8 cellular contexts compared by ENCODE assay signal in the genomic region with DNA sequence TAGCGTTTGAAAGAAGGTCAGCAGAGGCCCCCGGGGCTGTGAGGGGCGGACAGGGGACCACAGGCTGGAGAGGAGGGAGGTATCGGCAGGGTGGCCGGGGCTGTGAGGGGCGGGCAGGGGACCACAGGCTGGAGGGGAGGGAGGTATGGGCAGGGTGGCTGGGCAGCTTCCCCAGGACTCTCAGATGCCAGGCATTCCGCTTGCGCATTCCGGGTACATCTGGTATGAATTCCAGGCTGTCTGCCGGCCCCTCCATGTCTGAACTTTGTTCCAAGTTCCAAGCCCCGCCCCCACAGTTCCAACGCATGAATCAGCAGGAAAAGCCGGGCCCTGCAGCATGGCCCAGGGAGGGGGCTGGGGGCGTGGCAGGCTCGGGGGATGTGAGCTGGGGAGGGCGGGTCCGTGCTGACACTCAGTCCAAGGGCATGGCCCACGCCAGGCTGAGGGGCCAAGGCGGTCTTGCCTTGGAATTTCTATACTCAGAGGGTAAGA. TPM values are rescaled to one million over a fixed set of nuclear protein-coding genes. Genes with fewer than 3 reads are reported as not detected.
A peak's percentile ranks its signal among the peaks of the same experiment; 100 is the strongest.
DNase-seq lines count a peak whose midpoint lies in the region; ATAC-seq and FAIRE-seq lines count a peak whose summit lies in the region.

No MANE protein-coding gene starts in this region.

- H3K4me3 ChIP-seq in MG63: peak overlapping the region; percentile 69

- H3K4me1 Mint-ChIP-seq in activated T-helper 1 cell treated with anti-CD3 and anti-CD28 coated beads, Interleukin-12 subunit alpha, Interleukin-12 subunit beta, Interleukin-2, Interleukin-4 antibody, amounts not matched to agents 30 ng/mL and 10 ng/mL and 1 ng/mL, durations not matched to agents 14 hours and 24 hours and 36 hours (ENCODE audit: low read depth): peaks cover 20% of the 10 kb centered on the region
- peaks cover 30 to 31% of the 10 kb centered on the region in 2 donors for H3K4me1 Mint-ChIP-seq in natural killer cell treated with Interleukin-12 subunit alpha and Interleukin-12 subunit beta and Interleukin-15 and Interleukin-18, amount 100 ng/mL, for 72 hours (ENCODE audit: low read depth in 2 of 2)

- peak overlapping the region; percentile 83 for H3K4me3 Mint-ChIP-seq in activated T-helper 1 cell treated with anti-CD3 and anti-CD28 coated beads, Interleukin-12 subunit alpha, Interleukin-12 subunit beta, Interleukin-2, Interleukin-4 antibody, amounts not matched to agents 30 ng/mL and 10 ng/mL and 1 ng/mL, durations not matched to agents 14 hours and 24 hours and 36 hours
- peak overlapping the region; percentile 79 for H3K4me3 Mint-ChIP-seq in natural killer cell treated with Interleukin-12 subunit alpha and Interleukin-12 subunit beta and Interleukin-15 and Interleukin-18, amount 100 ng/mL, for 72 hours

- no peaks in the 10 kb centered on the region for H3K27me3 ChIP-seq in MG63

- ATAC-seq in natural killer cell treated with Interleukin-12 subunit alpha and Interleukin-12 subunit beta and Interleukin-15 and Interleukin-18, amount 100 ng/mL, for 72 hours: no peak
- ATAC-seq in HG02588 (IDR thresholded peaks at IDR 0.05; ENCODE audit: unreplicated experiment): no peak

- no peak overlapping the region for H3K27ac Mint-ChIP-seq in activated T-helper 1 cell treated with anti-CD3 and anti-CD28 coated beads, Interleukin-12 subunit alpha, Interleukin-12 subunit beta, Interleukin-2, Interleukin-4 antibody, amounts not matched to agents 30 ng/mL and 10 ng/mL and 1 ng/mL, durations not matched to agents 14 hours and 24 hours and 36 hours
- peak overlapping the region in 1 of 2 donors; percentile 68 for H3K27ac Mint-ChIP-seq in natural killer cell treated with Interleukin-12 subunit alpha and Interleukin-12 subunit beta and Interleukin-15 and Interleukin-18, amount 100 ng/mL, for 72 hours

- no peak for FAIRE-seq in frontal cortex (lab: Jason Lieb, UNC)

- H3K36me3 Mint-ChIP-seq in activated T-helper 1 cell treated with anti-CD3 and anti-CD28 coated beads, Interleukin-12 subunit alpha, Interleukin-12 subunit beta, Interleukin-2, Interleukin-4 antibody, amounts not matched to agents 30 ng/mL and 10 ng/mL and 1 ng/mL, durations not matched to agents 14 hours and 24 hours and 36 hours (ENCODE audit: low read depth): peaks cover 19% of the 10 kb centered on the region
- peaks cover 11% of the 10 kb centered on the region for H3K36me3 Mint-ChIP-seq in natural killer cell treated with Interleukin-12 subunit alpha and Interleukin-12 subunit beta and Interleukin-15 and Interleukin-18, amount 100 ng/mL, for 72 hours

- peaks cover 6% of the 10 kb centered on the region for H3K27me3 Mint-ChIP-seq in activated T-helper 1 cell treated with anti-CD3 and anti-CD28 coated beads, Interleukin-12 subunit alpha, Interleukin-12 subunit beta, Interleukin-2, Interleukin-4 antibody, amounts not matched to agents 30 ng/mL and 10 ng/mL and 1 ng/mL, durations not matched to agents 14 hours and 24 hours and 36 hours (ENCODE audit: insufficient read depth)
- H3K27me3 Mint-ChIP-seq in natural killer cell treated with Interleukin-12 subunit alpha and Interleukin-12 subunit beta and Interleukin-15 and Interleukin-18, amount 100 ng/mL, for 72 hours: no peaks in the 10 kb centered on the region

- H3K9me3 Mint-ChIP-seq in activated T-helper 1 cell treated with anti-CD3 and anti-CD28 coated beads, Interleukin-12 subunit alpha, Interleukin-12 subunit beta, Interleukin-2, Interleukin-4 antibody, amounts not matched to agents 30 ng/mL and 10 ng/mL and 1 ng/mL, durations not matched to agents 14 hours and 24 hours and 36 hours: no peaks in the 10 kb centered on the region
- H3K9me3 Mint-ChIP-seq in natural killer cell treated with Interleukin-12 subunit alpha and Interleukin-12 subunit beta and Interleukin-15 and Interleukin-18, amount 100 ng/mL, for 72 hours: no peaks in the 10 kb centered on the region

- no peaks in the 10 kb centered on the region for H3K9me3 ChIP-seq in MG63

- intact Hi-C loops in activated T-helper 1 cell treated with anti-CD3 and anti-CD28 coated beads, Interleukin-12 subunit alpha, Interleukin-12 subunit beta, Interleukin-2, Interleukin-4 antibody, amounts not matched to agents 30 ng/mL and 10 ng/mL and 1 ng/mL, durations not matched to agents 14 hours and 24 hours and 36 hours (cut with micrococcal nuclease): no loop called here

- peaks cover 32% of the 10 kb centered on the region for H3K36me3 ChIP-seq in MG63

- DNase-seq in DMS53 (lab: John Stamatoyannopoulos, UW) (peak; percentile 89), MG63 (peak; percentile 97), frontal cortex (ENCODE audit: low spot score in 2 of 2) (peak; percentile 72 to 74), NCI-H1105 treated with DMSO at 0.1 percent for 48 hours (lab: John Stamatoyannopoulos, UW) (no peak)
- no peak for DNase-seq in activated T-helper 1 cell treated with anti-CD3 and anti-CD28 coated beads, Interleukin-12 subunit alpha, Interleukin-12 subunit beta, Interleukin-2, Interleukin-4 antibody, amounts not matched to agents 30 ng/mL and 10 ng/mL and 1 ng/mL, durations not matched to agents 14 hours and 24 hours and 36 hours (ENCODE audit: low spot score)
- peak; percentile 65 for DNase-seq in natural killer cell treated with Interleukin-12 subunit alpha and Interleukin-12 subunit beta and Interleukin-15 and Interleukin-18, amount 100 ng/mL, for 72 hours (ENCODE audit: low spot score)
- DNase-seq in activated naive CD4-positive, alpha-beta T cell (lab: John Stamatoyannopoulos, UW): no peak

RNA-seq across cellular contexts. Expression of a gene that starts 4.4 kb away (rescaled TPM):
- total RNA-seq in MG63 (2014; rRNA removed; shearing (Covaris generic); ENCODE audit: low replicate concordance): 0.37 and 0.59 TPM in 2 replicates
- total RNA-seq in activated T-helper 1 cell treated with anti-CD3 and anti-CD28 coated beads, Interleukin-12 subunit alpha, Interleukin-12 subunit beta, Interleukin-2, Interleukin-4 antibody, amounts not matched to agents 30 ng/mL and 10 ng/mL and 1 ng/mL, durations not matched to agents 14 hours and 24 hours and 36 hours: 0.12 and 0.13 TPM in 2 replicates
- 0.41 TPM for total RNA-seq in frontal cortex
- total RNA-seq in natural killer cell treated with Interleukin-12 subunit alpha and Interleukin-12 subunit beta and Interleukin-15 and Interleukin-18, amount 100 ng/mL, for 72 hours: under 1 TPM; 0.17 to 0.78 TPM

RNA-seq across cellular contexts. Expression of a gene that starts 10.0 kb away (rescaled TPM):
- 7.2 and 20.3 TPM in 2 replicates for total RNA-seq in MG63 (2014; rRNA removed; shearing (Covaris generic); ENCODE audit: low replicate concordance)
- total RNA-seq in activated T-helper 1 cell treated with anti-CD3 and anti-CD28 coated beads, Interleukin-12 subunit alpha, Interleukin-12 subunit beta, Interleukin-2, Interleukin-4 antibody, amounts not matched to agents 30 ng/mL and 10 ng/mL and 1 ng/mL, durations not matched to agents 14 hours and 24 hours and 36 hours: 21.6 and 21.9 TPM in 2 replicates
- total RNA-seq in frontal cortex: 10.2 TPM
- 10 to 100 TPM; 17.9 to 30.9 TPM for total RNA-seq in natural killer cell treated with Interleukin-12 subunit alpha and Interleukin-12 subunit beta and Interleukin-15 and Interleukin-18, amount 100 ng/mL, for 72 hours

RNA-seq across cellular contexts. Expression of a gene that starts 28.1 kb away (rescaled TPM):
- not detected in 2 replicates for total RNA-seq in MG63 (2014; rRNA removed; shearing (Covaris generic); ENCODE audit: low replicate concordance)
- 0.12 and 0.41 TPM in 2 replicates for total RNA-seq in activated T-helper 1 cell treated with anti-CD3 and anti-CD28 coated beads, Interleukin-12 subunit alpha, Interleukin-12 subunit beta, Interleukin-2, Interleukin-4 antibody, amounts not matched to agents 30 ng/mL and 10 ng/mL and 1 ng/mL, durations not matched to agents 14 hours and 24 hours and 36 hours
- not detected for total RNA-seq in frontal cortex
- under 1 TPM in 1 of 2 donors, not detected in 1; 0.24 TPM for total RNA-seq in natural killer cell treated with Interleukin-12 subunit alpha and Interleukin-12 subunit beta and Interleukin-15 and Interleukin-18, amount 100 ng/mL, for 72 hours

RNA-seq across cellular contexts. Expression of a gene that starts 29.9 kb away (rescaled TPM):
- 80.5 and 100 TPM in 2 replicates for total RNA-seq in MG63 (2014; rRNA removed; shearing (Covaris generic); ENCODE audit: low replicate concordance)
- 405 and 410 TPM in 2 replicates for total RNA-seq in activated T-helper 1 cell treated with anti-CD3 and anti-CD28 coated beads, Interleukin-12 subunit alpha, Interleukin-12 subunit beta, Interleukin-2, Interleukin-4 antibody, amounts not matched to agents 30 ng/mL and 10 ng/mL and 1 ng/mL, durations not matched to agents 14 hours and 24 hours and 36 hours
- 75.0 TPM for total RNA-seq in frontal cortex
- total RNA-seq in natural killer cell treated with Interleukin-12 subunit alpha and Interleukin-12 subunit beta and Interleukin-15 and Interleukin-18, amount 100 ng/mL, for 72 hours: 100 to 1,000 TPM; 348 to 422 TPM

RNA-seq across cellular contexts. Expression of a gene that starts 47.3 kb away (rescaled TPM):
- 1.2 and 5.0 TPM in 2 replicates for total RNA-seq in MG63 (2014; rRNA removed; shearing (Covaris generic); ENCODE audit: low replicate concordance)
- not detected in 2 replicates for total RNA-seq in activated T-helper 1 cell treated with anti-CD3 and anti-CD28 coated beads, Interleukin-12 subunit alpha, Interleukin-12 subunit beta, Interleukin-2, Interleukin-4 antibody, amounts not matched to agents 30 ng/mL and 10 ng/mL and 1 ng/mL, durations not matched to agents 14 hours and 24 hours and 36 hours
- 9.0 TPM for total RNA-seq in frontal cortex
- total RNA-seq in natural killer cell treated with Interleukin-12 subunit alpha and Interleukin-12 subunit beta and Interleukin-15 and Interleukin-18, amount 100 ng/mL, for 72 hours: not detected

Comparison
In these comparisons a context has a peak if more than half of its experiments do, and no peak if none do; other contexts are left out.
1. DNase-seq: peak in DMS53 (single experiment), MG63 (single experiment), frontal cortex (2 of 2) and natural killer cell treated with Interleukin-12 subunit alpha and Interleukin-12 subunit beta and Interleukin-15 and Interleukin-18, amount 100 ng/mL, for 72 hours (single experiment); none in activated T-helper 1 cell treated with anti-CD3 and anti-CD28 coated beads, Interleukin-12 subunit alpha, Interleukin-12 subunit beta, Interleukin-2, Interleukin-4 antibody, amounts not matched to agents 30 ng/mL and 10 ng/mL and 1 ng/mL, durations not matched to agents 14 hours and 24 hours and 36 hours (single experiment), NCI-H1105 treated with DMSO at 0.1 percent for 48 hours (single experiment) and activated naive CD4-positive, alpha-beta T cell (0 of 4).